ENCODE assay signal across 17 cellular contexts in genomic region chr3:14537590-14538450, GRCh38. TPM values are rescaled to one million over a fixed set of nuclear protein-coding genes. Genes with fewer than 3 reads are reported as not detected.
DNase-seq lines count a peak whose midpoint lies in the region; ATAC-seq and TF ChIP-seq lines count a peak whose summit lies in the region.
"Had no signal": no experiment of that assay in that cellular context is flagged by ENCODE, and none has a peak within 500 bp of the region (broad histone marks: within the 10 kb centered on the region; RNA-seq: fewer than 3 reads in every experiment).

No MANE protein-coding gene starts in this region.

- no peaks in the 10 kb centered on the region for H3K9me3 ChIP-seq in H9 (ENCODE audit: control insufficient read depth, low read depth, low read length)
- H3K9me3 ChIP-seq: upper lobe of left lung had no signal

- H2AFZ ChIP-seq in H9 (ENCODE audit: low read length) = no peak overlapping the region

- no peak overlapping the region for H3K23ac ChIP-seq in H9 (ENCODE audit: insufficient read length, low read depth, low read length)

- H2BK5ac ChIP-seq in H9 (ENCODE audit: insufficient read length, low read length) = no peak overlapping the region

- no peak overlapping the region for H3K56ac ChIP-seq in H9 (ENCODE audit: insufficient read length, low read depth, low read length)

- no peak overlapping the region for H3T11ph ChIP-seq in H9 (ENCODE audit: low read length)

- H4K8ac ChIP-seq in H9 (replicated peaks; ENCODE audit: insufficient read length, low read depth, low read length) = no peak overlapping the region

- no peak overlapping the region for H3K4ac ChIP-seq in H9 (ENCODE audit: low read depth, low read length)

- H4K20me1 ChIP-seq in H9 (ENCODE audit: control insufficient read depth, insufficient read depth, insufficient read length) = no peaks in the 10 kb centered on the region

- no peak overlapping the region for H2BK20ac ChIP-seq in H9 (ENCODE audit: low read depth, low read length, poor library complexity, severe bottlenecking)

- peak overlapping the region in 2 of 3 experiments; percentile 39 to 81; a peak in 2 of 7 replicates for H3K27ac Mint-ChIP-seq in H9
- H3K27ac Mint-ChIP-seq: activated CD4-positive, alpha-beta memory T cell treated with anti-CD3 and anti-CD28 coated beads, Interleukin-2, amount 10 ng/mL, durations not matched to agents 7 days and 5 days; activated naive CD8-positive, alpha-beta T cell treated with anti-CD3 and anti-CD28 coated beads, Interleukin-2, amount 50 U/mL, for 24 hours had no signal

- H3K4me1 ChIP-seq in H9 (ENCODE audit: insufficient read depth, low read length) = peaks cover 8% of the 10 kb centered on the region; the same call in 1 of the 2 replicates

- no peaks in the 10 kb centered on the region for H3K23me2 ChIP-seq in H9 (ENCODE audit: insufficient read length, low read depth, low read length, poor library complexity, severe bottlenecking)

- no CpG with 5 or more reads among the region's 10 CpGs for WGBS in H9 (ENCODE audit: extremely low coverage, insufficient read length, low lambda C conversion rate)

- peaks cover 6% of the 10 kb centered on the region; the same call in 1 of the 2 replicates for H3K27me3 Mint-ChIP-seq in H9 (ENCODE audit: low read depth)

- H2BK15ac ChIP-seq in H9 (ENCODE audit: low read depth, low read length) = no peak overlapping the region

- H3K4me3 ChIP-seq in coronary artery = no peak overlapping the region
- H3K4me3 ChIP-seq: upper lobe of left lung had no signal

- no peak overlapping the region for H3K14ac ChIP-seq in H9 (ENCODE audit: insufficient read depth, low read length)

- H2BK120ac ChIP-seq in H9 (ENCODE audit: low read depth, low read length, poor library complexity, severe bottlenecking) = no peak overlapping the region

- no peak overlapping the region for H4K91ac ChIP-seq in H9 (ENCODE audit: insufficient read length, low read depth, low read length)

- no peak overlapping the region for H2BK12ac ChIP-seq in H9 (ENCODE audit: insufficient read length, low read depth, low read length)

- no peaks in the 10 kb centered on the region for H3K79me2 ChIP-seq in H9 (ENCODE audit: insufficient read depth, low read length)

- H3K18ac ChIP-seq in H9 (ENCODE audit: insufficient read length, low read depth, low read length) = no peak overlapping the region

- H3K4me2 ChIP-seq in H9 (ENCODE audit: insufficient read depth, insufficient read length, low read length) = no peak overlapping the region

- H3K27ac ChIP-seq in H9 (ENCODE audit: insufficient read length, low read depth, low read length) (no peak overlapping the region), coronary artery (no peak overlapping the region)
- H3K27ac ChIP-seq: upper lobe of left lung had no signal

- H3K9ac ChIP-seq in H9 (ENCODE audit: extremely low read depth, insufficient read length, low read length) = no peak overlapping the region

- TF ChIP-seq CTCF in H9 (conservative IDR thresholded peaks at IDR 0.05) (no peak), coronary artery (IDR thresholded peaks at IDR 0.05) (no peak)

- ATAC-seq in HG02973 (IDR thresholded peaks at IDR 0.05; ENCODE audit: unreplicated experiment) = no peak
- ATAC-seq: activated naive CD8-positive, alpha-beta T cell treated with anti-CD3 and anti-CD28 coated beads, Interleukin-2, amount 50 U/mL, for 24 hours; right cardiac atrium had no signal

- no peaks in the 10 kb centered on the region for H3K79me1 ChIP-seq in H9 (ENCODE audit: insufficient read depth, low read depth, low read length, poor library complexity, severe bottlenecking)

- H3K4me1 Mint-ChIP-seq in H9 = peaks cover 51 to 55% of the 10 kb centered on the region in 2 experiments
- H3K4me1 Mint-ChIP-seq: activated CD4-positive, alpha-beta memory T cell treated with anti-CD3 and anti-CD28 coated beads, Interleukin-2, amount 10 ng/mL, durations not matched to agents 7 days and 5 days; activated naive CD8-positive, alpha-beta T cell treated with anti-CD3 and anti-CD28 coated beads, Interleukin-2, amount 50 U/mL, for 24 hours; CD14-positive monocyte had no signal

- no peak overlapping the region for H4K5ac ChIP-seq in H9 (ENCODE audit: insufficient read length, low read depth, low read length)

- H3K4me3 Mint-ChIP-seq in H9 = no peak overlapping the region; a peak in 1 of 5 replicates
- H3K4me3 Mint-ChIP-seq: activated CD4-positive, alpha-beta memory T cell treated with anti-CD3 and anti-CD28 coated beads, Interleukin-2, amount 10 ng/mL, durations not matched to agents 7 days and 5 days; activated naive CD8-positive, alpha-beta T cell treated with anti-CD3 and anti-CD28 coated beads, Interleukin-2, amount 50 U/mL, for 24 hours; CD14-positive monocyte had no signal

- peak; percentile 28 for DNase-seq in AG08395 (ENCODE audit: low spot score)
- DNase-seq in H9 = no peak
- peak; percentile 25 for DNase-seq in SW480 (ENCODE audit: low spot score)
- DNase-seq in iPS-NIHi11 (ENCODE audit: low spot score) = peak; percentile 60
- no peak for DNase-seq in coronary artery (ENCODE audit: low spot score)
- DNase-seq in activated T-cell treated with anti-CD3 and anti-CD28 coated beads, Interleukin-2, amount 50 U/mL, for 1 hour = no peak
- DNase-seq in NCI-H2171 treated with DMSO at 0.1 percent for 48 hours (lab: John Stamatoyannopoulos, UW) = no peak
- DNase-seq: activated CD4-positive, alpha-beta memory T cell treated with anti-CD3 and anti-CD28 coated beads, Interleukin-2, amount 10 ng/mL, durations not matched to agents 7 days and 5 days; activated naive CD8-positive, alpha-beta T cell treated with anti-CD3 and anti-CD28 coated beads, Interleukin-2, amount 50 U/mL, for 24 hours; H7; hippocampal formation; NCI-H510A treated with DMSO at 0.1 percent for 48 hours; upper lobe of left lung had no signal

- no peak overlapping the region for H2AK5ac ChIP-seq in H9 (ENCODE audit: insufficient read length, low read length)

- H3K27me3 ChIP-seq in H9 (ENCODE audit: insufficient read depth, low read length) = no peaks in the 10 kb centered on the region
- H3K27me3 ChIP-seq: upper lobe of left lung had no signal

- H3K9me3 Mint-ChIP-seq in H9 = no peaks in the 10 kb centered on the region
- H3K9me3 Mint-ChIP-seq: activated CD4-positive, alpha-beta memory T cell treated with anti-CD3 and anti-CD28 coated beads, Interleukin-2, amount 10 ng/mL, durations not matched to agents 7 days and 5 days; activated naive CD8-positive, alpha-beta T cell treated with anti-CD3 and anti-CD28 coated beads, Interleukin-2, amount 50 U/mL, for 24 hours; CD14-positive monocyte had no signal

- no peaks in the 10 kb centered on the region for H3K36me3 Mint-ChIP-seq in H9 (ENCODE audit: insufficient read depth in 1 of 3, low read depth in 3 of 3)
- H3K36me3 Mint-ChIP-seq: CD14-positive monocyte had no signal

RNA-seq across cellular contexts. Expression of gene GRIP2, which starts 2.3 kb away (rescaled TPM):
- 3.1 and 3.2 TPM in 2 replicates for total RNA-seq in H9 (2021)
- total RNA-seq: mononuclear cell had no signal

Comparison
In these comparisons a context has a peak if more than half of its experiments do, and no peak if none do; other contexts are left out.
1. DNase-seq: peak in AG08395 (single experiment), SW480 (single experiment) and iPS-NIHi11 (single experiment); none in H9 (single experiment), coronary artery (single experiment), activated T-cell treated with anti-CD3 and anti-CD28 coated beads, Interleukin-2, amount 50 U/mL, for 1 hour (single experiment) and NCI-H2171 treated with DMSO at 0.1 percent for 48 hours (single experiment).